Comparison of ENCODE assay signal across 1 cellular context in genomic region chr4:10160280-10160856, GRCh38.
TF ChIP-seq lines count a peak whose summit lies in the region.

No MANE protein-coding gene starts in this region.

TF ChIP-seq in K562, 482 proteins besides CTCF, POLR2A, EP300 and RAD21 (continued from another document):
- no peak for TF ChIP-seq ZNF398 (CRISPR knock-in tag; IDR thresholded peaks at IDR 0.05)
- TF ChIP-seq SPI1 (IDR thresholded peaks at IDR 0.05; ENCODE audit: borderline replicate concordance, low read depth, low read length) = 0 out of 2 replicates have a peak, but pooled peaks have one; percentile 6
- TF ChIP-seq TCF3 (CRISPR knock-in tag; IDR thresholded peaks at IDR 0.05) = no peak
- no peak for TF ChIP-seq DIDO1 (tag; IDR thresholded peaks at IDR 0.05; ENCODE audit: low read depth)
- no peak for TF ChIP-seq ZBTB26 (CRISPR knock-in tag; IDR thresholded peaks at IDR 0.05)
- no peak for TF ChIP-seq ZBTB1 (CRISPR knock-in tag; IDR thresholded peaks at IDR 0.05; ENCODE audit: borderline replicate concordance, low read depth)
- no peak for TF ChIP-seq ZNF75A (CRISPR knock-in tag; IDR thresholded peaks at IDR 0.05)
- peak; percentile 80 for TF ChIP-seq ZNF384 (IDR thresholded peaks at IDR 0.05; ENCODE audit: low read depth, low read length)
- no peak for TF ChIP-seq CHD2 (IDR thresholded peaks at IDR 0.05; ENCODE audit: low read depth, low read length)
- TF ChIP-seq ATF1 (CRISPR knock-in tag; IDR thresholded peaks at IDR 0.05) = no peak
- TF ChIP-seq ATF1 (tag; IDR thresholded peaks at IDR 0.05) = 0 out of 2 replicates have a peak, but pooled peaks have one; percentile 29
- no peak for TF ChIP-seq FOXO4 (CRISPR knock-in tag; IDR thresholded peaks at IDR 0.05)
- no peak for TF ChIP-seq HSF4 (CRISPR knock-in tag; IDR thresholded peaks at IDR 0.05; ENCODE audit: borderline replicate concordance)
- 0 out of 2 replicates have a peak, but pooled peaks have one; percentile 20 for TF ChIP-seq CREB3 (tag; conservative IDR thresholded peaks at IDR 0.05; ENCODE audit: low read depth)
- TF ChIP-seq ZNF740 (CRISPR knock-in tag; IDR thresholded peaks at IDR 0.05) = no peak
- TF ChIP-seq ZNF740 (tag; IDR thresholded peaks at IDR 0.05) = no peak
- TF ChIP-seq CREM (IDR thresholded peaks at IDR 0.05; ENCODE audit: low read depth) = 0 out of 2 replicates have a peak, but pooled peaks have one; percentile 22
- TF ChIP-seq ZNF444 (CRISPR knock-in tag; IDR thresholded peaks at IDR 0.05) = no peak
- no peak for TF ChIP-seq ZNF395 (CRISPR knock-in tag; IDR thresholded peaks at IDR 0.05)
- no peak for TF ChIP-seq MLLT1 (IDR thresholded peaks at IDR 0.05)
- TF ChIP-seq KAT8 (IDR thresholded peaks at IDR 0.05; ENCODE audit: low read depth) = no peak
- no peak for TF ChIP-seq MED1 (CRISPR knock-in tag; IDR thresholded peaks at IDR 0.05; ENCODE audit: borderline replicate concordance)
TF ChIP-seq in K562: peak in this region for 13.
